6 cellular contexts compared by ENCODE assay signal in the genomic region with DNA sequence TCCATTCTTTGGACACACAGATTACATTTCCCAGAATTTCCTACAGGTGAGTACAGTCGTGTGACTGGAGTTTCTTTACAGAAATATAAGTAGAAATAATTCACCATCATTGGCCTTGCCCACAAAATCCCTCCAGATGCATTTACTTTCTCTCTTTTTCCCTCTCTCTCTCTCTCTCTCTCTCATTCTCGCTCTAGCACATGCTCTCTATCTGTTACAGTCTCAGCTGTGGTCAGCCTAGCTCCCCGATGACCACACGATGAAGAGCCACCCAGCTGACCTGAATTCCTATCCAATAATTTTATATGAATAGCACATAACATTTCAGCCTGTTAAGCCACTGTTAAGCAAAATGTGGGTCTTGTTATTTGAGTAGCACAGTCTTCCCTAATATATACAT.
"Had no signal": no experiment of that assay in that cellular context is flagged by ENCODE, and none has a peak within 500 bp of the region (broad histone marks: within the 10 kb centered on the region; RNA-seq: fewer than 3 reads in every experiment).

No MANE protein-coding gene starts in this region.

- H3K27ac ChIP-seq: HL-60 had no signal

- H2AFZ ChIP-seq: GM23338 had no signal

- H3K4me3 ChIP-seq: GM23338 had no signal

- H3K4me2 ChIP-seq: GM23338 had no signal

- DNase-seq: H9, HCEC 1CT, KBM-7 had no signal

- ATAC-seq: GM23338, HepG2 had no signal
